In genomic region chr3:66473637-66474036, GRCh38 we compare ENCODE assay signal across 10 cellular contexts. TPM values are rescaled to one million over a fixed set of nuclear protein-coding genes. Genes with fewer than 3 reads are reported as not detected.
DNase-seq lines count a peak whose midpoint lies in the region; ATAC-seq and TF ChIP-seq lines count a peak whose summit lies in the region.
"Had no signal": no experiment of that assay in that cellular context is flagged by ENCODE, and none has a peak within 500 bp of the region (broad histone marks: within the 10 kb centered on the region; RNA-seq: fewer than 3 reads in every experiment).

No MANE protein-coding gene starts in this region.

- H3K4me1 Mint-ChIP-seq in MCF 10A (ENCODE audit: insufficient read depth, unreplicated experiment): peaks cover 8% of the 10 kb centered on the region

- DNase-seq in MCF 10A (ENCODE audit: unreplicated experiment) (no peak), mammary epithelial cell (no peak), fibroblast of lung (ENCODE audit: low read depth in 2 of 2) (peak; percentile 67 to 95), stomach (no peak), NCI-H226 (no peak), OCI-M2 (lab: John Stamatoyannopoulos, UW; ENCODE audit: unreplicated experiment) (no peak), NCI-H510A (lab: John Stamatoyannopoulos, UW) (no peak)
- DNase-seq: gastrocnemius medialis, NCI-H2171 had no signal

- dilution Hi-C loops in mammary epithelial cell (cut with HindIII; ENCODE audit: low sequenced_read_pairs): no loop called here

- H3K9ac ChIP-seq in mammary epithelial cell (ENCODE audit: insufficient read depth, low read length) (no peak overlapping the region), fibroblast of lung (ENCODE audit: insufficient read depth, low read length) (no peak overlapping the region)

- no peak for TF ChIP-seq CTCF in MCF 10A (IDR thresholded peaks at IDR 0.05; ENCODE audit: unreplicated experiment)
- TF ChIP-seq CTCF in mammary epithelial cell (conservative IDR thresholded peaks at IDR 0.05 in 1 of 2, IDR thresholded peaks at IDR 0.05 in 1 of 2; ENCODE audit: extremely low read depth in 1 of 2, insufficient read depth in 1 of 2, low read depth in 1 of 2, low read length in 2 of 2): no peak
- no peak for TF ChIP-seq CTCF in fibroblast of lung (conservative IDR thresholded peaks at IDR 0.05 in 1 of 2, IDR thresholded peaks at IDR 0.05 in 1 of 2; ENCODE audit: low read depth in 1 of 2, low read length in 2 of 2)
- TF ChIP-seq CTCF in stomach (IDR thresholded peaks at IDR 0.05): no peak

- CTCF ChIA-PET in MCF 10A (lab: Yijun Ruan, JAX) (interaction anchor here (0.6 to 1.9 kb wide), 5 partner anchors 9 to 348 kb away, joined by 3 to 7 read pairs (median 3); no protein-coding TSS in a partner anchor), mammary epithelial cell (lab: Charles Lee; ENCODE audit: low non-redundant PET) (no interaction called here)

- no peaks in the 10 kb centered on the region for H3K9me3 ChIP-seq in mammary epithelial cell (replicated peaks; ENCODE audit: insufficient read depth, low read length)
- no peaks in the 10 kb centered on the region for H3K9me3 ChIP-seq in fibroblast of lung (ENCODE audit: control insufficient read depth, insufficient read depth, low read depth, low read length)
- no peaks in the 10 kb centered on the region for H3K9me3 ChIP-seq in stomach
- H3K9me3 ChIP-seq: gastrocnemius medialis had no signal

- no peaks in the 10 kb centered on the region for H3K36me3 ChIP-seq in mammary epithelial cell (ENCODE audit: insufficient read depth, low read length)
- no peaks in the 10 kb centered on the region for H3K36me3 ChIP-seq in fibroblast of lung (ENCODE audit: control insufficient read depth, insufficient read depth, low read length)
- no peaks in the 10 kb centered on the region for H3K36me3 ChIP-seq in stomach
- H3K36me3 ChIP-seq: gastrocnemius medialis had no signal

- peaks cover 4% of the 10 kb centered on the region for H3K79me2 ChIP-seq in mammary epithelial cell (ENCODE audit: insufficient read depth, low read length)
- H3K79me2 ChIP-seq in fibroblast of lung (ENCODE audit: control insufficient read depth, insufficient read depth, low read length): peaks cover 22% of the 10 kb centered on the region

- no peak overlapping the region for H3K4me3 ChIP-seq in mammary epithelial cell (replicated peaks in 1 of 3; ENCODE audit: insufficient read depth in 1 of 3, low read depth in 2 of 3, low read length in 3 of 3)
- peak overlapping the region in 2 of 4 experiments; percentile 26 to 36 for H3K4me3 ChIP-seq in fibroblast of lung (replicated peaks in 1 of 4; ENCODE audit: control extremely low read depth in 1 of 4, insufficient read depth in 1 of 4, low read depth in 3 of 4, low read length in 4 of 4)
- peak overlapping the region in 1 of 4 donors; percentile 3 for H3K4me3 ChIP-seq in stomach

- no peak overlapping the region for H3K27ac ChIP-seq in mammary epithelial cell (ENCODE audit: insufficient read depth, low read depth, low read length)
- H3K27ac ChIP-seq in fibroblast of lung (ENCODE audit: insufficient read depth, low read length): peak overlapping the region; percentile 44
- H3K27ac ChIP-seq in stomach: peak overlapping the region in 4 of 5 donors; percentile 26 to 96 (median 82)

- 76% methylated on average over 11 of the region's 11 CpGs for whole genome bisulfite sequencing in mammary epithelial cell (ENCODE audit: low coverage, missing lambda C conversion rate)
- WGBS in stomach, 5 donors: 17 to 39% (median 22%) methylated on average over 11 of the region's 11 CpGs

- no peak for TF ChIP-seq POLR2A in stomach (IDR thresholded peaks at IDR 0.05)

- no peaks in the 10 kb centered on the region for H3K36me3 Mint-ChIP-seq in MCF 10A (ENCODE audit: insufficient read depth, unreplicated experiment)

- H4K20me1 ChIP-seq in mammary epithelial cell (ENCODE audit: insufficient read depth, low read length): no peaks in the 10 kb centered on the region
- no peaks in the 10 kb centered on the region for H4K20me1 ChIP-seq in fibroblast of lung (ENCODE audit: control insufficient read depth, extremely low read depth, insufficient read depth, low read length)

- intact Hi-C loops in MCF 10A (cut with micrococcal nuclease): loop anchor here (2.0 kb wide), 1 partner anchor 27 kb away; the partner anchor contains the start of gene LRIG1
- intact Hi-C loops in mammary epithelial cell (cut with micrococcal nuclease): no loop called here
- intact Hi-C loops in stomach (cut with DNase I; ENCODE audit: low total_unique reads): no loop called here

- H3K4me1 ChIP-seq in mammary epithelial cell (ENCODE audit: insufficient read depth, low read length) (peaks cover 18% of the 10 kb centered on the region), fibroblast of lung (ENCODE audit: control insufficient read depth, extremely low read depth, insufficient read depth, low read length) (peaks cover 8% of the 10 kb centered on the region), stomach (peaks cover 67 to 100% (median 87%) of the 10 kb centered on the region in 4 donors)

- peak; percentile 18 to 19 for ATAC-seq in activated CD4-positive, CD25-positive, alpha-beta regulatory T cell treated with anti-CD3 and anti-CD28 coated beads, Interleukin-2, amount 50 U/mL, for 24 hours

- no peaks in the 10 kb centered on the region for H3K27me3 Mint-ChIP-seq in MCF 10A (ENCODE audit: insufficient read depth, unreplicated experiment)

- peak overlapping the region; percentile 51 for H3K27ac Mint-ChIP-seq in MCF 10A (ENCODE audit: low read depth, unreplicated experiment)

- no peaks in the 10 kb centered on the region for H3K9me3 Mint-ChIP-seq in MCF 10A (ENCODE audit: unreplicated experiment)

- H3K4me2 ChIP-seq in mammary epithelial cell (ENCODE audit: insufficient read depth, low read depth, low read length): no peak overlapping the region
- H3K4me2 ChIP-seq in fibroblast of lung (ENCODE audit: extremely low read depth, insufficient read depth, low read length): peak overlapping the region; percentile 53

- BruUV-seq in MCF 10A (replicated peaks; lab: Mats Ljungman, UMichigan) (no TSS peak), mammary epithelial cell (replicated peaks; lab: Mats Ljungman, UMichigan) (no TSS peak)

- no peaks in the 10 kb centered on the region for H3K27me3 ChIP-seq in mammary epithelial cell (ENCODE audit: insufficient read depth, low read length)
- no peaks in the 10 kb centered on the region for H3K27me3 ChIP-seq in fibroblast of lung (ENCODE audit: control insufficient read depth, insufficient read depth, low read length)
- H3K27me3 ChIP-seq in stomach: no peaks in the 10 kb centered on the region
- H3K27me3 ChIP-seq: gastrocnemius medialis had no signal

- TF ChIP-seq EP300 in stomach (IDR thresholded peaks at IDR 0.05): no peak

- in situ Hi-C loops in mammary epithelial cell (cut with MboI; ENCODE audit: low sequenced_read_pairs in 2 of 2): no loop called here

- H3K4me3 Mint-ChIP-seq in MCF 10A (ENCODE audit: unreplicated experiment): no peak overlapping the region

- no peak overlapping the region for H2AFZ ChIP-seq in mammary epithelial cell (ENCODE audit: low read depth, low read length)
- H2AFZ ChIP-seq in fibroblast of lung (ENCODE audit: low read length): no peak overlapping the region

- POLR2A ChIA-PET in MCF 10A (lab: Yijun Ruan, JAX): interaction anchor here (0.7 to 1.2 kb wide), 4 partner anchors 13 to 52 kb away, joined by 3 to 5 read pairs (median 4); no protein-coding TSS in a partner anchor

RNA-seq across cellular contexts. Expression of gene LRIG1, which starts 27.2 kb away (rescaled TPM):
- total RNA-seq in MCF 10A (2022): 15.2 and 17.2 TPM in 2 replicates
- total RNA-seq in mammary epithelial cell: 10 to 100 TPM; 11.7 to 15.3 TPM
- 10.4 TPM for polyA plus RNA-seq in mammary epithelial cell
- polyA minus RNA-seq in mammary epithelial cell: 82.8 TPM
- 82.4 and 104 TPM in 2 replicates for total RNA-seq in fibroblast of lung
- 27.9 and 46.5 TPM in 2 replicates for polyA plus RNA-seq in fibroblast of lung
- 23.1 and 33.6 TPM in 2 replicates for polyA plus RNA-seq in fibroblast of lung (2012)
- polyA minus RNA-seq in fibroblast of lung (ENCODE audit: low replicate concordance): 126 and 180 TPM in 2 replicates
- total RNA-seq in stomach: 100 to 1,000 TPM in 3 of 5 donors, 10 to 100 TPM in 2; 85.8 to 278 (median 101) TPM
- polyA plus RNA-seq in stomach: 10 to 100 TPM; 20.2 to 31.5 (median 21.2) TPM

Comparison
In these comparisons a context has a peak if more than half of its experiments do, and no peak if none do; other contexts are left out.
1. DNase-seq: peak in fibroblast of lung (2 of 2); none in MCF 10A (single experiment), mammary epithelial cell (single experiment), stomach (single experiment), NCI-H226 (single experiment), OCI-M2 (single experiment) and NCI-H510A (single experiment).